ENCODE assay signal across 20 cellular contexts in genomic region chrX:112766774-112767173, GRCh38.
"Had no signal": no experiment of that assay in that cellular context is flagged by ENCODE, and none has a peak within 500 bp of the region (broad histone marks: within the 10 kb centered on the region; RNA-seq: fewer than 3 reads in every experiment).

No MANE protein-coding gene starts in this region.

- H3K27ac Mint-ChIP-seq: activated naive CD4-positive, alpha-beta T cell treated with anti-CD3 and anti-CD28 coated beads for 36 hours; activated naive CD8-positive, alpha-beta T cell treated with anti-CD3 and anti-CD28 coated beads, Interleukin-2, amount 10 ng/mL, durations not matched to agents 7 days and 5 days; immature natural killer cell; naive thymus-derived CD4-positive, alpha-beta T cell had no signal

- DNase-seq: activated CD4-positive, alpha-beta T cell treated with anti-CD3 and anti-CD28 coated beads for 1 hour; activated CD8-positive, alpha-beta memory T cell treated with anti-CD3 and anti-CD28 coated beads for 24 hours; activated CD8-positive, alpha-beta memory T cell treated with anti-CD3 and anti-CD28 coated beads, Interleukin-2, amount 50 U/mL, for 48 hours; activated naive CD4-positive, alpha-beta T cell treated with anti-CD3 and anti-CD28 coated beads for 36 hours; activated naive CD8-positive, alpha-beta T cell treated with anti-CD3 and anti-CD28 coated beads, Interleukin-2, amount 10 ng/mL, durations not matched to agents 7 days and 5 days; activated T-cell treated with anti-CD3 and anti-CD28 coated beads, Interleukin-2, amount 50 U/mL, for 48 hours; amniotic stem cell; effector memory CD4-positive, alpha-beta T cell; foreskin melanocyte; immature natural killer cell; left lung; naive thymus-derived CD4-positive, alpha-beta T cell; retina; sigmoid colon; stimulated activated CD4-positive, alpha-beta T cell treated with anti-CD3 and anti-CD28 coated beads, Interleukin-15, amount 100 ng/mL, for 24 hours; stimulated activated naive CD4-positive, alpha-beta T cell; testis; trophoblast cell had no signal

- H3K9me3 Mint-ChIP-seq: activated naive CD4-positive, alpha-beta T cell treated with anti-CD3 and anti-CD28 coated beads for 36 hours; central memory CD8-positive, alpha-beta T cell; immature natural killer cell had no signal

- H3K27me3 Mint-ChIP-seq: central memory CD8-positive, alpha-beta T cell; naive thymus-derived CD4-positive, alpha-beta T cell had no signal

- ATAC-seq: esophagus mucosa; left lung; naive thymus-derived CD4-positive, alpha-beta T cell had no signal

- H3K36me3 Mint-ChIP-seq: activated naive CD8-positive, alpha-beta T cell treated with anti-CD3 and anti-CD28 coated beads, Interleukin-2, amount 10 ng/mL, durations not matched to agents 7 days and 5 days; immature natural killer cell; naive thymus-derived CD4-positive, alpha-beta T cell had no signal

- H3K4me3 Mint-ChIP-seq: activated naive CD4-positive, alpha-beta T cell treated with anti-CD3 and anti-CD28 coated beads for 36 hours; activated naive CD8-positive, alpha-beta T cell treated with anti-CD3 and anti-CD28 coated beads, Interleukin-2, amount 10 ng/mL, durations not matched to agents 7 days and 5 days; central memory CD8-positive, alpha-beta T cell; immature natural killer cell; naive thymus-derived CD4-positive, alpha-beta T cell had no signal

- H3K4me1 Mint-ChIP-seq: activated naive CD8-positive, alpha-beta T cell treated with anti-CD3 and anti-CD28 coated beads, Interleukin-2, amount 10 ng/mL, durations not matched to agents 7 days and 5 days; central memory CD8-positive, alpha-beta T cell; immature natural killer cell had no signal
